Comparison of ENCODE assay signal across 1 cellular context in the genomic region with DNA sequence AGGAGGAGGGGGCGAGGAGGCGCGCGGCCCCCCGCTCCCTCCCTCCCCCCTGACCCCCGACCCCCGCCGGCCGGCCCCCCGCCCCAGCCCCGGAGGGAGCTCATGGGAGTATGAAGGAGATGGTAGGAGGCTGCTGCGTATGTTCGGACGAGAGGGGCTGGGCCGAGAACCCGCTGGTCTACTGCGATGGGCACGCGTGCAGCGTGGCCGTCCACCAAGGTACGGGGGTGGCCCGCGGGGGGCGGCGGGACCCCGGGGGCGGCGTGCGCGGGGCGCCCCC.
TF ChIP-seq lines count a peak whose summit lies in the region.

No MANE protein-coding gene starts in this region.

TF ChIP-seq in GM23338, 12 proteins besides CTCF, POLR2A, EP300 and RAD21 (continued from another document):
- TF ChIP-seq, protein P1, sequence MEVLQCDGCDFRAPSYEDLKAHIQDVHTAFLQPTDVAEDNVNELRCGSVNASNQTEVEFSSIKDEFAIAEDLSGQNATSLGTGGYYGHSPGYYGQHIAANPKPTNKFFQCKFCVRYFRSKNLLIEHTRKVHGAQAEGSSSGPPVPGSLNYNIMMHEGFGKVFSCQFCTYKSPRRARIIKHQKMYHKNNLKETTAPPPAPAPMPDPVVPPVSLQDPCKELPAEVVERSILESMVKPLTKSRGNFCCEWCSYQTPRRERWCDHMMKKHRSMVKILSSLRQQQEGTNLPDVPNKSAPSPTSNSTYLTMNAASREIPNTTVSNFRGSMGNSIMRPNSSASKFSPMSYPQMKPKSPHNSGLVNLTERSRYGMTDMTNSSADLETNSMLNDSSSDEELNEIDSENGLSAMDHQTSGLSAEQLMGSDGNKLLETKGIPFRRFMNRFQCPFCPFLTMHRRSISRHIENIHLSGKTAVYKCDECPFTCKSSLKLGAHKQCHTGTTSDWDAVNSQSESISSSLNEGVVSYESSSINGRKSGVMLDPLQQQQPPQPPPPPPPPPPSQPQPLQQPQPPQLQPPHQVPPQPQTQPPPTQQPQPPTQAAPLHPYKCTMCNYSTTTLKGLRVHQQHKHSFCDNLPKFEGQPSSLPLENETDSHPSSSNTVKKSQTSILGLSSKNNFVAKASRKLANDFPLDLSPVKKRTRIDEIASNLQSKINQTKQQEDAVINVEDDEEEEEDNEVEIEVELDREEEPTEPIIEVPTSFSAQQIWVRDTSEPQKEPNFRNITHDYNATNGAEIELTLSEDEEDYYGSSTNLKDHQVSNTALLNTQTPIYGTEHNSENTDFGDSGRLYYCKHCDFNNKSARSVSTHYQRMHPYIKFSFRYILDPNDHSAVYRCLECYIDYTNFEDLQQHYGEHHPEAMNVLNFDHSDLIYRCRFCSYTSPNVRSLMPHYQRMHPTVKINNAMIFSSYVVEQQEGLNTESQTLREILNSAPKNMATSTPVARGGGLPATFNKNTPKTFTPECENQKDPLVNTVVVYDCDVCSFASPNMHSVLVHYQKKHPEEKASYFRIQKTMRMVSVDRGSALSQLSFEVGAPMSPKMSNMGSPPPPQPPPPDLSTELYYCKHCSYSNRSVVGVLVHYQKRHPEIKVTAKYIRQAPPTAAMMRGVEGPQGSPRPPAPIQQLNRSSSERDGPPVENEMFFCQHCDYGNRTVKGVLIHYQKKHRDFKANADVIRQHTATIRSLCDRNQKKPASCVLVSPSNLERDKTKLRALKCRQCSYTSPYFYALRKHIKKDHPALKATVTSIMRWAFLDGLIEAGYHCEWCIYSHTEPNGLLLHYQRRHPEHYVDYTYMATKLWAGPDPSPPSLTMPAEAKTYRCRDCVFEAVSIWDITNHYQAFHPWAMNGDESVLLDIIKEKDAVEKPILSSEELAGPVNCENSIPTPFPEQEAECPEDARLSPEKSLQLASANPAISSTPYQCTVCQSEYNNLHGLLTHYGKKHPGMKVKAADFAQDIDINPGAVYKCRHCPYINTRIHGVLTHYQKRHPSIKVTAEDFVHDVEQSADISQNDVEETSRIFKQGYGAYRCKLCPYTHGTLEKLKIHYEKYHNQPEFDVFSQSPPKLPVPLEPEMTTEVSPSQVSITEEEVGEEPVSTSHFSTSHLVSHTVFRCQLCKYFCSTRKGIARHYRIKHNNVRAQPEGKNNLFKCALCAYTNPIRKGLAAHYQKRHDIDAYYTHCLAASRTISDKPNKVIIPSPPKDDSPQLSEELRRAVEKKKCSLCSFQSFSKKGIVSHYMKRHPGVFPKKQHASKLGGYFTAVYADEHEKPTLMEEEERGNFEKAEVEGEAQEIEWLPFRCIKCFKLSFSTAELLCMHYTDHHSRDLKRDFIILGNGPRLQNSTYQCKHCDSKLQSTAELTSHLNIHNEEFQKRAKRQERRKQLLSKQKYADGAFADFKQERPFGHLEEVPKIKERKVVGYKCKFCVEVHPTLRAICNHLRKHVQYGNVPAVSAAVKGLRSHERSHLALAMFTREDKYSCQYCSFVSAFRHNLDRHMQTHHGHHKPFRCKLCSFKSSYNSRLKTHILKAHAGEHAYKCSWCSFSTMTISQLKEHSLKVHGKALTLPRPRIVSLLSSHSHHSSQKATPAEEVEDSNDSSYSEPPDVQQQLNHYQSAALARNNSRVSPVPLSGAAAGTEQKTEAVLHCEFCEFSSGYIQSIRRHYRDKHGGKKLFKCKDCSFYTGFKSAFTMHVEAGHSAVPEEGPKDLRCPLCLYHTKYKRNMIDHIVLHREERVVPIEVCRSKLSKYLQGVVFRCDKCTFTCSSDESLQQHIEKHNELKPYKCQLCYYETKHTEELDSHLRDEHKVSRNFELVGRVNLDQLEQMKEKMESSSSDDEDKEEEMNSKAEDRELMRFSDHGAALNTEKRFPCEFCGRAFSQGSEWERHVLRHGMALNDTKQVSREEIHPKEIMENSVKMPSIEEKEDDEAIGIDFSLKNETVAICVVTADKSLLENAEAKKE (CRISPR knock-in tag; IDR thresholded peaks at IDR 0.05) = no peak
- TF ChIP-seq EZH2 (IDR thresholded peaks at IDR 0.05; ENCODE audit: low read depth, unreplicated experiment) (no peak), ZNF331 (CRISPR knock-in tag; IDR thresholded peaks at IDR 0.05; ENCODE audit: low read depth) (no peak)
